In genomic region chr6:150492941-150493340, GRCh38 we compare ENCODE assay signal across 16 cellular contexts.
DNase-seq lines count a peak whose midpoint lies in the region; ATAC-seq, FAIRE-seq and TF ChIP-seq lines count a peak whose summit lies in the region.
"Had no signal": no experiment of that assay in that cellular context is flagged by ENCODE, and none has a peak within 500 bp of the region (broad histone marks: within the 10 kb centered on the region; RNA-seq: fewer than 3 reads in every experiment).

No MANE protein-coding gene starts in this region.

- TF ChIP-seq CTCF in A549 (IDR thresholded peaks at IDR 0.05) (no peak), brain microvascular endothelial cell (IDR thresholded peaks at IDR 0.05; ENCODE audit: low read depth, low read length, missing control alignments) (no peak), dorsolateral prefrontal cortex (IDR thresholded peaks at IDR 0.05 in 54 of 56, conservative IDR thresholded peaks at IDR 0.05 in 2 of 56; ENCODE audit: low read depth in 1 of 56, partially characterized antibody in 56 of 56) (no peak)

- H3K4me3 ChIP-seq in A549 (no peak overlapping the region), Karpas-422 (ENCODE audit: low read length) (no peak overlapping the region), brain microvascular endothelial cell (ENCODE audit: low read depth, low read length) (no peak overlapping the region), dorsolateral prefrontal cortex (no peak overlapping the region), H7 (ENCODE audit: insufficient read depth, low read depth, low read length) (no peak overlapping the region)
- H3K4me3 ChIP-seq: cardiac muscle cell, HAP-1, pancreas, tibial artery had no signal

- no peak for FAIRE-seq in A549 (lab: Jason Lieb, UNC)
- FAIRE-seq: pancreas had no signal

- TF ChIP-seq RAD21 in A549 (conservative IDR thresholded peaks at IDR 0.05 in 1 of 2, IDR thresholded peaks at IDR 0.05 in 1 of 2), result no peak

- POLR2A ChIA-PET in A549 (lab: Yijun Ruan, JAX), result no interaction called here

- H3K9ac ChIP-seq in Karpas-422 (ENCODE audit: low read length), result 0 out of 2 replicates have a peak overlapping the region, but pooled peaks have one; percentile 31

- ATAC-seq in A549, result peak in 1 of 2 experiments; percentile 22; a peak in 1 of 6 replicates

- in situ Hi-C loops in brain microvascular endothelial cell (cut with HindIII; ENCODE audit: low pct_ligation_motif_present, low sequenced_read_pairs), result no loop called here

- H3K4me1 ChIP-seq in A549 (peaks cover 7% of the 10 kb centered on the region), Karpas-422 (ENCODE audit: low read length) (peaks cover 21% of the 10 kb centered on the region)
- H3K4me1 ChIP-seq: pancreas, tibial artery had no signal

- H3K9me3 ChIP-seq in A549 (no peaks in the 10 kb centered on the region), Karpas-422 (ENCODE audit: low read length) (no peaks in the 10 kb centered on the region)
- H3K9me3 ChIP-seq: HAP-1, pancreas, tibial artery had no signal

- H3K27me3 ChIP-seq in Karpas-422 (ENCODE audit: low read length) (no peaks in the 10 kb centered on the region), brain microvascular endothelial cell (replicated peaks) (no peaks in the 10 kb centered on the region), dorsolateral prefrontal cortex (no peaks in the 10 kb centered on the region), H7 (ENCODE audit: control insufficient read depth, insufficient read depth, low read length) (no peaks in the 10 kb centered on the region)
- H3K27me3 ChIP-seq: cardiac muscle cell, pancreas had no signal

- intact Hi-C loops in dorsolateral prefrontal cortex (cut with DNase I), result no loop called here

- peak overlapping the region; percentile 85 for H2AFZ ChIP-seq in Karpas-422 (ENCODE audit: low read length)

- peak in 1 of 2 experiments; percentile 13 for DNase-seq in A549 (ENCODE audit: low read depth in 1 of 2, low spot score in 1 of 2)
- DNase-seq in Karpas-422, result no peak
- peak; percentile 18 for DNase-seq in brain microvascular endothelial cell
- DNase-seq in glomerular visceral epithelial cell (ENCODE audit: extremely low spot score), result peak; percentile 95
- DNase-seq in AG08396 (ENCODE audit: low spot score), result no peak
- no peak for DNase-seq in dorsolateral prefrontal cortex
- no peak for DNase-seq in H7
- no peak for DNase-seq in erythroblast (lab: John Stamatoyannopoulos, UW)
- DNase-seq: activated effector memory CD4-positive, alpha-beta T cell treated with anti-CD3 and anti-CD28 coated beads, Interleukin-2, amount 50 U/mL, for 16 hours; DMS 273 treated with DMSO at 0.1 percent for 48 hours; midbrain; pancreas; SIG-M5; tibial artery had no signal

- H3K27ac ChIP-seq in A549 (peak overlapping the region in 1 of 2 experiments; percentile 46; a peak in 2 of 6 replicates), Karpas-422 (ENCODE audit: low read length) (no peak overlapping the region), brain microvascular endothelial cell (no peak overlapping the region), dorsolateral prefrontal cortex (no peak overlapping the region)
- H3K27ac ChIP-seq: cardiac muscle cell, tibial artery had no signal

- TF ChIP-seq POLR2A in A549 (IDR thresholded peaks at IDR 0.05; ENCODE audit: low read length) (no peak), erythroblast (IDR thresholded peaks at IDR 0.05; ENCODE audit: low read length) (no peak)

- no peaks in the 10 kb centered on the region for H3K36me3 ChIP-seq in Karpas-422 (ENCODE audit: insufficient read depth, low read length)
- no peaks in the 10 kb centered on the region for H3K36me3 ChIP-seq in brain microvascular endothelial cell (replicated peaks)
- H3K36me3 ChIP-seq in H7 (replicated peaks; ENCODE audit: control insufficient read depth, insufficient read depth, low read length), result no peaks in the 10 kb centered on the region
- H3K36me3 ChIP-seq: cardiac muscle cell, HAP-1, pancreas, tibial artery had no signal

- no peaks in the 10 kb centered on the region for H3K79me2 ChIP-seq in Karpas-422 (ENCODE audit: low read length)

- no peaks in the 10 kb centered on the region for H4K20me1 ChIP-seq in Karpas-422 (ENCODE audit: insufficient read depth, low read depth, low read length)

- no peaks in the 10 kb centered on the region for H3K9me2 ChIP-seq in Karpas-422 (replicated peaks; ENCODE audit: insufficient read depth, low read length)

- CTCF ChIA-PET in A549 (lab: Yijun Ruan, JAX), result no interaction called here

- H3K4me2 ChIP-seq in A549, result peak overlapping the region; percentile 33; the same call in 2 of the 3 replicates
- H3K4me2 ChIP-seq in Karpas-422 (ENCODE audit: low read depth, low read length, poor library complexity, severe bottlenecking), result peak overlapping the region; percentile 33

- WGBS in A549 (ENCODE audit: missing lambda C conversion rate), result 27% methylated on average over 6 of the region's 7 CpGs

- no peak for TF ChIP-seq EP300 in A549 (IDR thresholded peaks at IDR 0.05)

TF ChIP-seq in A549, 52 proteins besides CTCF, POLR2A, EP300 and RAD21:
- TF ChIP-seq, protein P1, sequence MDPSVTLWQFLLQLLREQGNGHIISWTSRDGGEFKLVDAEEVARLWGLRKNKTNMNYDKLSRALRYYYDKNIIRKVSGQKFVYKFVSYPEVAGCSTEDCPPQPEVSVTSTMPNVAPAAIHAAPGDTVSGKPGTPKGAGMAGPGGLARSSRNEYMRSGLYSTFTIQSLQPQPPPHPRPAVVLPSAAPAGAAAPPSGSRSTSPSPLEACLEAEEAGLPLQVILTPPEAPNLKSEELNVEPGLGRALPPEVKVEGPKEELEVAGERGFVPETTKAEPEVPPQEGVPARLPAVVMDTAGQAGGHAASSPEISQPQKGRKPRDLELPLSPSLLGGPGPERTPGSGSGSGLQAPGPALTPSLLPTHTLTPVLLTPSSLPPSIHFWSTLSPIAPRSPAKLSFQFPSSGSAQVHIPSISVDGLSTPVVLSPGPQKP (IDR thresholded peaks at IDR 0.05; ENCODE audit: low read depth, low read length), result no peak
- TF ChIP-seq RFX5 (IDR thresholded peaks at IDR 0.05), result no peak
- TF ChIP-seq NFE2L2 (conservative IDR thresholded peaks at IDR 0.05; ENCODE audit: low read length), result no peak
- no peak for TF ChIP-seq NR3C1 (IDR thresholded peaks at IDR 0.05)
- no peak for TF ChIP-seq NPAS2 (CRISPR knock-in tag; IDR thresholded peaks at IDR 0.05; ENCODE audit: borderline replicate concordance)

Comparison
In these comparisons a context has a peak if more than half of its experiments do, and no peak if none do; other contexts are left out.
1. DNase-seq: peak in brain microvascular endothelial cell (single experiment) and glomerular visceral epithelial cell (single experiment); none in Karpas-422 (single experiment), AG08396 (single experiment), dorsolateral prefrontal cortex (0 of 10), H7 (single experiment) and erythroblast (0 of 2).